In the genomic region with DNA sequence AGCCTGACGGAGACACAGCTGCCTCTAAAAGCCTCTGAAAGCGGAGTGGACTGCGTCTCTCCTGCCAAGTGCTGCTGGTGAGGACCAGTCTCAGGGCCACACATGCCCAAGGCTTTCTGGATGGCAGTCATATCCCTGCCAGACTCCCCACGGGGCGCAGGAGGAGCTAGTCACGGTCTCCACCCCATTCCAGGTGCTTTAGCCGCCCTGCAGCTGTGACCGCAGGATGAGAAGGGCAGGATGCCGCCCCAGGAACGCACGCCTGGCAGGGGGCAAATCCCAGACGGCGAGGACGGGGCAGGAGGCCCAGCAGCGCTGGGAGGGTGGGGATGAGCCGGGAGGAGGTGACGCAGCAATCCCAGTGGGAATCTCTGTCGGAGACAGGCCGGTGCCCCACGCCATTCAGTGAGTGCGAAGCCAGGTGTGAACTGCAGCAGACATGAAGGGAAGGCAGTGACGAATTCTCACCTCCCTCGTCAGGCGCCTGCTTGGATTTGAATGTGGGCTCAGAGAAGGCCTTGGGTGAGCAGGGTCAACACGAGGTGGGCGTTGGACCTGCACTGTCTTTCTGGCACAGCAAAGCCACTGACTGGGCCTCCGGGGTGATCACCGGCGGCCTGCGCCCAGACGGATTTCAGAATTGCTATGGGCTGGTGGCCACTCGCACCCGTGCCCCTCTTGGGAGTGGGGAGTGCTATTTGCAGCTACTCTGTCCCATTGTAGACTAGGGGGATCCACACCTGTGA, we compare ENCODE assay signal across 23 cellular contexts. TPM values are rescaled to one million over a fixed set of nuclear protein-coding genes. Genes with fewer than 3 reads are reported as not detected.
DNase-seq lines count a peak whose midpoint lies in the region; ATAC-seq, FAIRE-seq and TF ChIP-seq lines count a peak whose summit lies in the region.
"Had no signal": no experiment of that assay in that cellular context is flagged by ENCODE, and none has a peak within 500 bp of the region (broad histone marks: within the 10 kb centered on the region; RNA-seq: fewer than 3 reads in every experiment).

No MANE protein-coding gene starts in this region.

- H3K36me3 ChIP-seq in heart right ventricle (no peaks in the 10 kb centered on the region), kidney (ENCODE audit: control insufficient read depth in 1 of 2, insufficient read depth in 2 of 2, low read length in 2 of 2) (no peaks in the 10 kb centered on the region)
- H3K36me3 ChIP-seq: gastroesophageal sphincter had no signal

- intact Hi-C loops in cardiac septum (cut with DNase I), result no loop called here
- intact Hi-C loops in heart right ventricle (cut with DNase I), result no loop called here
- intact Hi-C loops in kidney (cut with DNase I), result no loop called here

- H3K9ac ChIP-seq in kidney (ENCODE audit: low read length in 2 of 2), result no peak overlapping the region
- H3K9ac ChIP-seq: parathyroid adenoma had no signal

- H3K4me3 Mint-ChIP-seq in activated naive CD4-positive, alpha-beta T cell treated with anti-CD3 and anti-CD28 coated beads, Interleukin-2, amount 10 ng/mL, durations not matched to agents 7 days and 5 days, result no peak overlapping the region
- H3K4me3 Mint-ChIP-seq: activated CD4-positive, alpha-beta T cell treated with anti-CD3 and anti-CD28 coated beads for 36 hours; activated naive CD8-positive, alpha-beta T cell treated with anti-CD3 and anti-CD28 coated beads, Interleukin-2, amount 10 ng/mL, durations not matched to agents 7 days and 5 days had no signal

- CTCF ChIA-PET in activated naive CD4-positive, alpha-beta T cell treated with anti-CD3 and anti-CD28 coated beads, Interleukin-2, amount 10 ng/mL, durations not matched to agents 7 days and 5 days (lab: Charles Lee), result no interaction called here

- H3K4me1 Mint-ChIP-seq in activated naive CD4-positive, alpha-beta T cell treated with anti-CD3 and anti-CD28 coated beads, Interleukin-2, amount 10 ng/mL, durations not matched to agents 7 days and 5 days, result no peaks in the 10 kb centered on the region
- H3K4me1 Mint-ChIP-seq: activated CD4-positive, alpha-beta T cell treated with anti-CD3 and anti-CD28 coated beads for 36 hours; activated naive CD8-positive, alpha-beta T cell treated with anti-CD3 and anti-CD28 coated beads, Interleukin-2, amount 10 ng/mL, durations not matched to agents 7 days and 5 days had no signal

- no peak overlapping the region for H3K27ac ChIP-seq in heart right ventricle
- H3K27ac ChIP-seq in kidney (ENCODE audit: low read depth in 2 of 2, low read length in 2 of 2), result no peak overlapping the region
- H3K27ac ChIP-seq: dorsolateral prefrontal cortex, gastroesophageal sphincter, HL-60, parathyroid adenoma, skin epidermis had no signal

- 53 to 54% methylated on average over 33 of the region's 33 CpGs for WGBS in heart right ventricle, 2 donors

- H3K4me1 ChIP-seq in heart right ventricle (no peaks in the 10 kb centered on the region), kidney (ENCODE audit: control insufficient read depth in 1 of 2, insufficient read depth in 1 of 2, low read depth in 1 of 2, low read length in 2 of 2) (no peaks in the 10 kb centered on the region)
- H3K4me1 ChIP-seq: gastroesophageal sphincter, parathyroid adenoma had no signal

- no peak for FAIRE-seq in kidney (lab: Jason Lieb, UNC)
- FAIRE-seq: GM12892 had no signal

- peaks cover 0 to 31% (median 1%) of the 10 kb centered on the region in 11 donors for H3K9me3 ChIP-seq in heart right ventricle
- no peaks in the 10 kb centered on the region for H3K9me3 ChIP-seq in kidney (ENCODE audit: control insufficient read depth in 1 of 2, low read length in 2 of 2)

- H3K27me3 ChIP-seq in heart right ventricle, result peaks cover 0 to 51% (median 21%) of the 10 kb centered on the region in 7 donors

- peak; percentile 72 for DNase-seq in cardiac septum (ENCODE audit: low spot score)
- no peak for DNase-seq in heart right ventricle
- peak; percentile 69 for DNase-seq in NCI-H345 (lab: John Stamatoyannopoulos, UW)
- peak; percentile 54 for DNase-seq in kidney
- DNase-seq in ureter (ENCODE audit: low spot score), result peak; percentile 19
- DNase-seq in NCI-H510A treated with DMSO at 0.1 percent for 48 hours (lab: John Stamatoyannopoulos, UW), result no peak
- DNase-seq in activated naive CD4-positive, alpha-beta T cell treated with anti-CD3 and anti-CD28 coated beads, Interleukin-2, amount 10 ng/mL, durations not matched to agents 7 days and 5 days, result no peak
- DNase-seq: activated CD4-positive, alpha-beta T cell treated with anti-CD3 and anti-CD28 coated beads for 36 hours; activated naive CD8-positive, alpha-beta T cell treated with anti-CD3 and anti-CD28 coated beads, Interleukin-2, amount 10 ng/mL, durations not matched to agents 7 days and 5 days; activated T-cell treated with anti-CD3 and anti-CD28 coated beads, Interleukin-2, amount 50 U/mL, for 1 hour; Calu3; GF-D8; KBM-7; NCI-H1092; NCI-H446; SHP77; stimulated activated CD4-positive, alpha-beta T cell treated with anti-CD3 and anti-CD28 coated beads, Interleukin-4, amount 100 ng/mL, for 4 hours had no signal

- peaks cover 14% of the 10 kb centered on the region for H3K9me3 Mint-ChIP-seq in activated naive CD4-positive, alpha-beta T cell treated with anti-CD3 and anti-CD28 coated beads, Interleukin-2, amount 10 ng/mL, durations not matched to agents 7 days and 5 days

- H3K4me3 ChIP-seq in heart right ventricle, result no peak overlapping the region
- H3K4me3 ChIP-seq in kidney (ENCODE audit: low read length in 2 of 2), result no peak overlapping the region
- H3K4me3 ChIP-seq: dorsolateral prefrontal cortex, gastroesophageal sphincter, skin epidermis had no signal

- H3K27me3 Mint-ChIP-seq in activated naive CD4-positive, alpha-beta T cell treated with anti-CD3 and anti-CD28 coated beads, Interleukin-2, amount 10 ng/mL, durations not matched to agents 7 days and 5 days, result peaks cover 12% of the 10 kb centered on the region

- no peak for ATAC-seq in heart right ventricle
- ATAC-seq: activated CD4-positive, alpha-beta T cell treated with anti-CD3 and anti-CD28 coated beads for 36 hours; gastroesophageal sphincter had no signal

- H3K27ac Mint-ChIP-seq in activated naive CD4-positive, alpha-beta T cell treated with anti-CD3 and anti-CD28 coated beads, Interleukin-2, amount 10 ng/mL, durations not matched to agents 7 days and 5 days, result no peak overlapping the region
- H3K27ac Mint-ChIP-seq: activated CD4-positive, alpha-beta T cell treated with anti-CD3 and anti-CD28 coated beads for 36 hours; activated naive CD8-positive, alpha-beta T cell treated with anti-CD3 and anti-CD28 coated beads, Interleukin-2, amount 10 ng/mL, durations not matched to agents 7 days and 5 days had no signal

- H3K36me3 Mint-ChIP-seq in activated naive CD4-positive, alpha-beta T cell treated with anti-CD3 and anti-CD28 coated beads, Interleukin-2, amount 10 ng/mL, durations not matched to agents 7 days and 5 days, result no peaks in the 10 kb centered on the region
- H3K36me3 Mint-ChIP-seq: activated naive CD8-positive, alpha-beta T cell treated with anti-CD3 and anti-CD28 coated beads, Interleukin-2, amount 10 ng/mL, durations not matched to agents 7 days and 5 days had no signal

- TF ChIP-seq CTCF in heart right ventricle (IDR thresholded peaks at IDR 0.05), result no peak
- no peak for TF ChIP-seq CTCF in kidney (IDR thresholded peaks at IDR 0.05; ENCODE audit: borderline replicate concordance, extremely low read depth, insufficient read depth)

RNA-seq across cellular contexts. Expression of gene SLC19A1, which starts 38.5 kb away (rescaled TPM):
- total RNA-seq in cardiac septum (2.7 TPM), heart right ventricle (1 to 10 TPM; 1.5 to 8.5 (median 3.5) TPM), kidney (7.2 TPM), ureter (23.0 TPM)
- polyA plus RNA-seq in heart right ventricle (1 to 10 TPM; 3.8 to 7.2 TPM), kidney (ENCODE audit: insufficient read depth, low read depth, low replicate concordance) (5.1 TPM)

Comparison
In these comparisons a context has a peak if more than half of its experiments do, and no peak if none do; other contexts are left out.
1. DNase-seq: peak in cardiac septum (single experiment), NCI-H345 (single experiment), kidney (single experiment) and ureter (single experiment); none in heart right ventricle (0 of 2), NCI-H510A treated with DMSO at 0.1 percent for 48 hours (single experiment) and activated naive CD4-positive, alpha-beta T cell treated with anti-CD3 and anti-CD28 coated beads, Interleukin-2, amount 10 ng/mL, durations not matched to agents 7 days and 5 days (single experiment).